In genomic region chr10:118511720-118512119, GRCh38 we compare ENCODE assay signal across 15 cellular contexts.
"Had no signal": no experiment of that assay in that cellular context is flagged by ENCODE, and none has a peak within 500 bp of the region (broad histone marks: within the 10 kb centered on the region; RNA-seq: fewer than 3 reads in every experiment).

No MANE protein-coding gene starts in this region.

- H3K27me3 ChIP-seq: adrenal gland, colonic mucosa, gastrocnemius medialis had no signal

- H3K27ac ChIP-seq: adrenal gland, colonic mucosa, gastrocnemius medialis, heart right ventricle, left ventricle myocardium inferior had no signal

- DNase-seq: activated naive CD4-positive, alpha-beta T cell treated with anti-CD3 and anti-CD28 coated beads, Interleukin-2, amount 50 U/mL, for 16 hours; activated T-cell treated with anti-CD3 and anti-CD28 coated beads, Interleukin-2, amount 50 U/mL, for 1 hour; adrenal gland; colonic mucosa; effector CD8-positive, alpha-beta T cell; gastrocnemius medialis; heart right ventricle; islet precursor cell; left ventricle myocardium inferior; mesendoderm; stimulated activated CD4-positive, alpha-beta T cell treated with anti-CD3 and anti-CD28 coated beads, Interleukin-2, amount 100 ng/mL, for 24 hours; stimulated activated naive CD4-positive, alpha-beta T cell; substantia nigra; trophoblast cell had no signal

- H3K4me1 ChIP-seq: adrenal gland, colonic mucosa, gastrocnemius medialis, left ventricle myocardium inferior had no signal

- H3K9me3 ChIP-seq: adrenal gland, colonic mucosa, gastrocnemius medialis, heart right ventricle had no signal

- H3K36me3 ChIP-seq: adrenal gland, colonic mucosa, gastrocnemius medialis, heart right ventricle, left ventricle myocardium inferior had no signal

- H3K4me3 ChIP-seq: adrenal gland, colonic mucosa, gastrocnemius medialis, heart right ventricle, left ventricle myocardium inferior had no signal

- ATAC-seq: gastrocnemius medialis, heart right ventricle, sciatic nerve had no signal
